ENCODE assay signal across 23 cellular contexts in the genomic region with DNA sequence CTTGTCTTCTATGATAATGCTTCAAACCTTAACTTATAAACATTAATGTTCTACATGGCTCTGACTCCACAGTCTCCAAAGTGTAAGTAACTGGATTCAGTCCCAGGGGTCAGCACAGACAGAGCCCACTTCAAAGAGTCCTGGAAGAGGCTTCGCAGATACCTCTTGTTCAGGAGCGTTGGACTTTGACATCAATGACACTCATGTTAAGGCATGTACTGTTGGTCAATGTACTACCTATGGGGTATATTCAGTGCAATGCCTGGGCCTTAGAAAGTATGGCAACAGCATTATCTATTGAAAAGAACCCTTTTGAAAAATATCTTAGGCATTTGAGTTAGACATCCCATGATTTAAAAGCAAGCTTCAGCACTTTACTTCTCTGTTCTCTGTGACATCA.
A peak's percentile ranks its signal among the peaks of the same experiment; 100 is the strongest.
DNase-seq lines count a peak whose midpoint lies in the region; ATAC-seq, FAIRE-seq and TF ChIP-seq lines count a peak whose summit lies in the region.
"Had no signal": no experiment of that assay in that cellular context is flagged by ENCODE, and none has a peak within 500 bp of the region (broad histone marks: within the 10 kb centered on the region; RNA-seq: fewer than 3 reads in every experiment).

No MANE protein-coding gene starts in this region.

- H3K79me2 ChIP-seq in HepG2 (ENCODE audit: insufficient read depth, low read length) (no peaks in the 10 kb centered on the region), trophoblast cell (ENCODE audit: control insufficient read depth, insufficient read depth, low read length, poor library complexity) (no peaks in the 10 kb centered on the region)

- in situ Hi-C loops in HepG2 (cut with HindIII; ENCODE audit: extremely low pct_ligation_motif_present, low pct_unique_long_range_greater_than_20kb): loop anchor here (25.0 kb wide), 1 partner anchor 1141 kb away; no protein-coding TSS in a partner anchor

- H3K23ac ChIP-seq in trophoblast cell (ENCODE audit: low read length): no peak overlapping the region

- no peak overlapping the region for H4K8ac ChIP-seq in trophoblast cell (ENCODE audit: low read depth, low read length)

- no TSS peak for BruUV-seq in HepG2 (replicated peaks; lab: Mats Ljungman, UMichigan)

- H3K27me3 ChIP-seq in HepG2 (ENCODE audit: control insufficient read depth in 1 of 2, insufficient read depth in 2 of 2, low read length in 2 of 2) (peaks cover 0 to 6% of the 10 kb centered on the region in 2 experiments; a peak in 1 of 5 replicates), trophoblast cell (ENCODE audit: insufficient read depth, low read length) (no peaks in the 10 kb centered on the region)
- H3K27me3 ChIP-seq: BLaER1 treated with 17β-estradiol and CSF1 and Interleukin-3, amounts not matched to agents 10 nM and 100 nM had no signal

- peak; percentile 99 for ATAC-seq in HepG2
- peak; percentile 20 for ATAC-seq in stimulated activated memory B cell treated with anti-CD40 and anti-IgM and Interleukin-4, amounts not matched to agents 10 μg/mL and 1 μg/mL and 100 μg/mL, for 72 hours
- ATAC-seq: A549; CD8-positive, alpha-beta T cell had no signal

- no peaks in the 10 kb centered on the region for H4K20me1 ChIP-seq in HepG2 (ENCODE audit: insufficient read depth, low read length)
- H4K20me1 ChIP-seq: BLaER1 treated with 17β-estradiol and CSF1 and Interleukin-3, amounts not matched to agents 10 nM and 100 nM had no signal

- H3K9me3 ChIP-seq in HepG2 (ENCODE audit: low read length) (no peaks in the 10 kb centered on the region), trophoblast cell (ENCODE audit: insufficient read depth, low read depth, low read length) (no peaks in the 10 kb centered on the region)
- H3K9me3 ChIP-seq: A549; BLaER1 treated with 17β-estradiol and CSF1 and Interleukin-3, amounts not matched to agents 10 nM and 100 nM; Caco-2 had no signal

- H2AK5ac ChIP-seq in trophoblast cell (ENCODE audit: low read length): no peak overlapping the region

- H2AFZ ChIP-seq in HepG2 (ENCODE audit: low read length) (no peak overlapping the region), trophoblast cell (ENCODE audit: insufficient read depth, low read length, poor library complexity) (no peak overlapping the region)

- H3K27ac Mint-ChIP-seq in stimulated activated memory B cell treated with anti-CD40 and anti-IgM and Interleukin-4, amounts not matched to agents 10 μg/mL and 1 μg/mL and 100 μg/mL, for 72 hours: no peak overlapping the region
- H3K27ac Mint-ChIP-seq: B cell; CD4-positive, alpha-beta T cell; CD8-positive, alpha-beta T cell had no signal

- H2BK120ac ChIP-seq in trophoblast cell (ENCODE audit: insufficient read depth, low read length, poor library complexity): no peak overlapping the region

- H3K4me1 Mint-ChIP-seq in stimulated activated memory B cell treated with anti-CD40 and anti-IgM and Interleukin-4, amounts not matched to agents 10 μg/mL and 1 μg/mL and 100 μg/mL, for 72 hours: no peaks in the 10 kb centered on the region
- H3K4me1 Mint-ChIP-seq: B cell had no signal

- H3K4me1 ChIP-seq in HepG2 (ENCODE audit: insufficient read depth, low read length) (peaks cover 15% of the 10 kb centered on the region), trophoblast cell (ENCODE audit: control insufficient read depth in 1 of 2, insufficient read depth in 2 of 2, low read length in 2 of 2) (no peaks in the 10 kb centered on the region)
- H3K4me1 ChIP-seq: A549; BLaER1 treated with 17β-estradiol and CSF1 and Interleukin-3, amounts not matched to agents 10 nM and 100 nM had no signal

- 3% methylated on average over 2 of the region's 2 CpGs for WGBS in HepG2 (ENCODE audit: low lambda C conversion rate)
- WGBS in trophoblast cell (ENCODE audit: extremely low coverage, insufficient coverage, insufficient read length): no CpG with 5 or more reads among the region's 2 CpGs

- CTCF ChIA-PET in HepG2 (lab: Yijun Ruan, JAX; ENCODE audit: low intra/inter-chr PET ratio, low total read pairs): interaction anchor here (1.1 kb wide), 1 partner anchor 1296 kb away, joined by 3 read pairs; no protein-coding TSS in a partner anchor

- intact Hi-C loops in HepG2 (cut with micrococcal nuclease; ENCODE audit: unreplicated experiment): loop anchor here (2.0 kb wide), 1 partner anchor 1295 kb away; no protein-coding TSS in a partner anchor

- H3K4ac ChIP-seq in trophoblast cell (ENCODE audit: low read depth, low read length): no peak overlapping the region

- H3K36me3 Mint-ChIP-seq in stimulated activated memory B cell treated with anti-CD40 and anti-IgM and Interleukin-4, amounts not matched to agents 10 μg/mL and 1 μg/mL and 100 μg/mL, for 72 hours: no peaks in the 10 kb centered on the region
- H3K36me3 Mint-ChIP-seq: CD8-positive, alpha-beta T cell had no signal

- TF ChIP-seq EP300 in HepG2 (IDR thresholded peaks at IDR 0.05; ENCODE audit: low read depth in 2 of 2, low read length in 2 of 2) (no peak), HepG2 (CRISPR knock-in tag; IDR thresholded peaks at IDR 0.05; ENCODE audit: borderline replicate concordance) (no peak)

- DNase-seq in SW480 (ENCODE audit: low spot score): peak; percentile 2
- peak; percentile 84 for DNase-seq in HepG2 (ENCODE audit: low spot score)
- DNase-seq in trophoblast cell: peak; percentile 2 to 32
- DNase-seq in amygdala (lab: John Stamatoyannopoulos, UW): no peak
- DNase-seq in GM19240 (ENCODE audit: insufficient read length, low spot score): no peak
- no peak for DNase-seq in activated CD4-positive, alpha-beta T cell treated with anti-CD3 and anti-CD28 coated beads, Interleukin-2, amount 50 U/mL, for 1 hour
- DNase-seq: AML-193; Calu3; CD4-positive, alpha-beta T cell; CD8-positive, alpha-beta T cell; DMS79 treated with DMSO at 0.1 percent for 48 hours; GF-D8 had no signal

- H3K27me3 Mint-ChIP-seq in stimulated activated memory B cell treated with anti-CD40 and anti-IgM and Interleukin-4, amounts not matched to agents 10 μg/mL and 1 μg/mL and 100 μg/mL, for 72 hours: no peaks in the 10 kb centered on the region
- H3K27me3 Mint-ChIP-seq: B cell; CD4-positive, alpha-beta T cell had no signal

- no peak for TF ChIP-seq POLR2A in HepG2 (IDR thresholded peaks at IDR 0.05; ENCODE audit: insufficient read depth in 1 of 2, low read depth in 2 of 2, low read length in 2 of 2)

- no peak overlapping the region; the same call in 1 of the 2 replicates for H3K4me2 ChIP-seq in HepG2 (ENCODE audit: low read depth, low read length)
- H3K4me2 ChIP-seq in trophoblast cell (ENCODE audit: low read length): no peak overlapping the region
- H3K4me2 ChIP-seq: A549; BLaER1 treated with 17β-estradiol and CSF1 and Interleukin-3, amounts not matched to agents 10 nM and 100 nM had no signal

- H3K36me3 ChIP-seq in HepG2 (replicated peaks in 1 of 2; ENCODE audit: control insufficient read depth in 1 of 2, insufficient read depth in 2 of 2, low read length in 2 of 2): no peaks in the 10 kb centered on the region
- no peaks in the 10 kb centered on the region for H3K36me3 ChIP-seq in trophoblast cell (ENCODE audit: control insufficient read depth in 1 of 2, insufficient read depth in 2 of 2, low read length in 2 of 2)
- H3K36me3 ChIP-seq: BLaER1 treated with 17β-estradiol and CSF1 and Interleukin-3, amounts not matched to agents 10 nM and 100 nM had no signal

- no peak for FAIRE-seq in HepG2 (lab: Jason Lieb, UNC)
- FAIRE-seq: A549, D721Med, G401.6, GM12891, GM19239 had no signal

- POLR2A ChIA-PET in HepG2 (lab: Yijun Ruan, JAX): no interaction called here

- H3K27ac ChIP-seq in HepG2 (ENCODE audit: extremely low read length, insufficient read depth, low read length): no peak overlapping the region
- H3K27ac ChIP-seq in trophoblast cell (ENCODE audit: low read depth, low read length): no peak overlapping the region
- H3K27ac ChIP-seq: 22Rv1; A549; BLaER1 treated with 17β-estradiol and CSF1 and Interleukin-3, amounts not matched to agents 10 nM and 100 nM; C4-2B had no signal

- H3K79me1 ChIP-seq in trophoblast cell (ENCODE audit: low read length): no peaks in the 10 kb centered on the region

- H2BK12ac ChIP-seq in trophoblast cell (ENCODE audit: low read length): no peak overlapping the region

- no peak overlapping the region for H2BK5ac ChIP-seq in trophoblast cell (ENCODE audit: low read depth, low read length, poor library complexity)

- no peak overlapping the region for H4K91ac ChIP-seq in trophoblast cell (ENCODE audit: low read depth, low read length)

- no peaks in the 10 kb centered on the region for H3K9me3 Mint-ChIP-seq in stimulated activated memory B cell treated with anti-CD40 and anti-IgM and Interleukin-4, amounts not matched to agents 10 μg/mL and 1 μg/mL and 100 μg/mL, for 72 hours
- H3K9me3 Mint-ChIP-seq: CD4-positive, alpha-beta T cell had no signal

- no peak for TF ChIP-seq RAD21 in HepG2 (CRISPR knock-in tag; IDR thresholded peaks at IDR 0.05)

- no peak overlapping the region for H4K12ac ChIP-seq in trophoblast cell (ENCODE audit: low read depth, low read length)

- no peak overlapping the region for H3K4me3 Mint-ChIP-seq in stimulated activated memory B cell treated with anti-CD40 and anti-IgM and Interleukin-4, amounts not matched to agents 10 μg/mL and 1 μg/mL and 100 μg/mL, for 72 hours
- H3K4me3 Mint-ChIP-seq: B cell; CD4-positive, alpha-beta T cell; CD8-positive, alpha-beta T cell had no signal

- H3K14ac ChIP-seq in trophoblast cell (ENCODE audit: low read length): no peak overlapping the region

- no peak for TF ChIP-seq CTCF in HepG2 (CRISPR knock-in tag; IDR thresholded peaks at IDR 0.05)

- no peak overlapping the region for H3K9ac ChIP-seq in HepG2 (ENCODE audit: insufficient read depth, low read depth, low read length)
- no peak overlapping the region for H3K9ac ChIP-seq in trophoblast cell (ENCODE audit: low read length)
- H3K9ac ChIP-seq: BLaER1 treated with 17β-estradiol and CSF1 and Interleukin-3, amounts not matched to agents 10 nM and 100 nM had no signal

- H3K4me3 ChIP-seq in HepG2 (replicated peaks in 1 of 3; ENCODE audit: insufficient read depth in 1 of 3, low read depth in 2 of 3, low read length in 3 of 3): no peak overlapping the region
- no peak overlapping the region for H3K4me3 ChIP-seq in trophoblast cell (ENCODE audit: low read depth, low read length)
- H3K4me3 ChIP-seq: A549; BLaER1 treated with 17β-estradiol and CSF1 and Interleukin-3, amounts not matched to agents 10 nM and 100 nM had no signal

- H3K18ac ChIP-seq in trophoblast cell (ENCODE audit: low read length): no peak overlapping the region

TF ChIP-seq in HepG2, 621 proteins besides CTCF, POLR2A, EP300 and RAD21 (continues in another document):
- no peak for TF ChIP-seq THYN1 (CRISPR knock-in tag; IDR thresholded peaks at IDR 0.05; ENCODE audit: borderline replicate concordance, low read depth)
- TF ChIP-seq NR2F1 (CRISPR knock-in tag; IDR thresholded peaks at IDR 0.05): peak in 1 of 2 experiments; percentile 33; a peak in 1 of 4 replicates

Comparison
In these comparisons a context has a peak if more than half of its experiments do, and no peak if none do; other contexts are left out.
1. DNase-seq: peak in SW480 (single experiment), HepG2 (single experiment) and trophoblast cell (2 of 2); none in amygdala (0 of 56), GM19240 (single experiment) and activated CD4-positive, alpha-beta T cell treated with anti-CD3 and anti-CD28 coated beads, Interleukin-2, amount 50 U/mL, for 1 hour (single experiment).